In the genomic region with DNA sequence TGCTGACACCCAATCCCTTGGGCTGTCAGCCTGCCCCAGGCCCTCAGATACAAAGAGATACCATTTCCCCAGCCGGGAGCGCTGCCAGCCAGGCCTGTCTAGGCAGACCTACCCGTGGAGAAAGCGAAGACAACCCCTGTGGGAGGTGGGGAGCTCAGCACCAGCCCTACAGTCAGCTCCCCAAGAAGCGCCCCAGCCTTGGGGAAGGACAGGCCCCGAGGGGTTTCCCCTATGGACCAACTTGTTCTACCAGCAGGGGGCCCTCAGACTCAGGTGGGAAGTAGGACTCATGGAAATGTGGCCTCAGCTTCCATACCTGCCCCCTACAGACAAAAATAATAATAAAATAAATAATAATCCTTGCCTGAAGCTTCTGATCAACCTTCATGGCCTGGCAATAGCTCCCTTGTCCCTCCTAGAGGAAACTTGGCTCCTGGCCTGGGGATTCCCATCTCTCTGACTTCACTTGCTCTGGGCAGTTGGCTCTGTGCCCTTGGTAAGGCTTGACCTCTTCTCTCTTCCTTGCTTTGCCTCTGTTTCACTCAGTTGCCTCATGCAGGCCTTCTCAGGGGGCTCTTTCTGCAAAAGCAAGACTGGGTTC, we compare ENCODE assay signal across 8 cellular contexts. TPM values are rescaled to one million over a fixed set of nuclear protein-coding genes. Genes with fewer than 3 reads are reported as not detected.
DNase-seq lines count a peak whose midpoint lies in the region; ATAC-seq and TF ChIP-seq lines count a peak whose summit lies in the region.

No MANE protein-coding gene starts in this region.

- H3K36me3 ChIP-seq in SU-DHL-6 (ENCODE audit: low read length) (no peaks in the 10 kb centered on the region), uterus (no peaks in the 10 kb centered on the region)

- no peak overlapping the region for H3K4me3 Mint-ChIP-seq in activated T-cell treated with anti-CD3 and anti-CD28 coated beads, Interleukin-2, amount 50 U/mL, for 4 hours
- H3K4me3 Mint-ChIP-seq in effector memory CD8-positive, alpha-beta T cell, result no peak overlapping the region

- H4K20me1 ChIP-seq in SU-DHL-6 (ENCODE audit: low read depth, low read length), result no peaks in the 10 kb centered on the region

- peaks cover 14 to 23% of the 10 kb centered on the region in 2 donors for H3K4me1 ChIP-seq in uterus

- H3K27me3 ChIP-seq in SU-DHL-6 (ENCODE audit: low read length) (no peaks in the 10 kb centered on the region), uterus (no peaks in the 10 kb centered on the region)

- H3K9ac ChIP-seq in SU-DHL-6 (ENCODE audit: low read length), result no peak overlapping the region

- no peak overlapping the region for H2AFZ ChIP-seq in SU-DHL-6 (ENCODE audit: low read depth, low read length, severe bottlenecking)

- no peak overlapping the region for H3K4me3 ChIP-seq in SU-DHL-6 (ENCODE audit: insufficient read depth, low read length, poor library complexity, severe bottlenecking)
- H3K4me3 ChIP-seq in uterus, result no peak overlapping the region

- peaks cover 19% of the 10 kb centered on the region for H3K79me2 ChIP-seq in SU-DHL-6 (ENCODE audit: insufficient read depth, low read length)

- ATAC-seq in activated T-cell treated with anti-CD3 and anti-CD28 coated beads, Interleukin-2, amount 50 U/mL, for 4 hours, result no peak
- ATAC-seq in effector memory CD8-positive, alpha-beta T cell (replicated peaks), result no peak
- no peak for ATAC-seq in GM18861 (IDR thresholded peaks at IDR 0.05; ENCODE audit: unreplicated experiment)
- no peak for ATAC-seq in GM18505 (IDR thresholded peaks at IDR 0.05; ENCODE audit: unreplicated experiment)

- H3K9me3 ChIP-seq in SU-DHL-6 (ENCODE audit: insufficient read depth, low read length) (no peaks in the 10 kb centered on the region), uterus (no peaks in the 10 kb centered on the region)

- no peaks in the 10 kb centered on the region for H3K9me3 Mint-ChIP-seq in activated T-cell treated with anti-CD3 and anti-CD28 coated beads, Interleukin-2, amount 50 U/mL, for 4 hours
- H3K9me3 Mint-ChIP-seq in effector memory CD8-positive, alpha-beta T cell, result no peaks in the 10 kb centered on the region

- peaks cover 41% of the 10 kb centered on the region for H3K4me1 Mint-ChIP-seq in activated T-cell treated with anti-CD3 and anti-CD28 coated beads, Interleukin-2, amount 50 U/mL, for 4 hours (ENCODE audit: low read depth)
- H3K4me1 Mint-ChIP-seq in effector memory CD8-positive, alpha-beta T cell (ENCODE audit: low read depth in 2 of 2), result peaks cover 44 to 49% of the 10 kb centered on the region in 2 donors

- intact Hi-C loops in uterus (cut with DNase I; ENCODE audit: low total_unique reads), result no loop called here

- H3K27ac Mint-ChIP-seq in effector memory CD8-positive, alpha-beta T cell, result peak overlapping the region; percentile 90

- peak; percentile 49 to 50 for DNase-seq in activated T-cell treated with anti-CD3 and anti-CD28 coated beads, Interleukin-2, amount 50 U/mL, for 48 hours
- DNase-seq in activated T-cell treated with anti-CD3 and anti-CD28 coated beads, Interleukin-2, amount 50 U/mL, for 4 hours, result no peak
- DNase-seq in effector memory CD8-positive, alpha-beta T cell, result peak in 1 of 3 experiments; percentile 18
- DNase-seq in midbrain (lab: John Stamatoyannopoulos, UW) (peak; percentile 54), uterus (peak; percentile 68 to 85)

- no peak overlapping the region for H3K4me2 ChIP-seq in SU-DHL-6 (ENCODE audit: low read depth, low read length, poor library complexity, severe bottlenecking)

- no peaks in the 10 kb centered on the region for H3K27me3 Mint-ChIP-seq in activated T-cell treated with anti-CD3 and anti-CD28 coated beads, Interleukin-2, amount 50 U/mL, for 4 hours (ENCODE audit: low read depth)
- H3K27me3 Mint-ChIP-seq in effector memory CD8-positive, alpha-beta T cell, result no peaks in the 10 kb centered on the region

- no peaks in the 10 kb centered on the region for H3K9me2 ChIP-seq in SU-DHL-6 (replicated peaks; ENCODE audit: insufficient read depth, low read length)

- peak; percentile 15 for TF ChIP-seq CTCF in SU-DHL-6 (IDR thresholded peaks at IDR 0.05; ENCODE audit: insufficient read depth, low read length, poor library complexity, severe bottlenecking)
- TF ChIP-seq CTCF in uterus (IDR thresholded peaks at IDR 0.05), result peak in 1 of 4 experiments; percentile 15

- TF ChIP-seq POLR2A in uterus (IDR thresholded peaks at IDR 0.05), result no peak
- no peak for TF ChIP-seq POLR2A in GM18505 (IDR thresholded peaks at IDR 0.05; ENCODE audit: borderline replicate concordance, extremely low read depth, insufficient read depth, insufficient read length)

- H3K36me3 Mint-ChIP-seq in activated T-cell treated with anti-CD3 and anti-CD28 coated beads, Interleukin-2, amount 50 U/mL, for 4 hours (ENCODE audit: insufficient read depth), result peaks cover 3% of the 10 kb centered on the region
- peaks cover 20% of the 10 kb centered on the region for H3K36me3 Mint-ChIP-seq in effector memory CD8-positive, alpha-beta T cell (ENCODE audit: insufficient read depth)

- H3K27ac ChIP-seq in SU-DHL-6 (ENCODE audit: low read depth, low read length), result no peak overlapping the region
- peak overlapping the region; percentile 75 to 93 for H3K27ac ChIP-seq in uterus

- no peaks in the 10 kb centered on the region for H3F3A ChIP-seq in SU-DHL-6 (ENCODE audit: insufficient read depth)

RNA-seq across cellular contexts. Expression of a gene that starts 7.0 kb away (rescaled TPM):
- 10 to 100 TPM in 2 of 3 donors, 1 to 10 TPM in 1; 9.2 to 12.5 (median 11.6) TPM for total RNA-seq in activated T-cell treated with anti-CD3 and anti-CD28 coated beads, Interleukin-2, amount 50 U/mL, for 4 hours
- 10 to 100 TPM in 3 of 4 donors, 1 to 10 TPM in 1; 8.2 to 44.2 (median 18.5) TPM for total RNA-seq in uterus

RNA-seq across cellular contexts. Expression of a gene that starts 14.8 kb away (rescaled TPM):
- 1 to 10 TPM in 1 of 3 donors, under 1 TPM in 2; 0.82 to 1.8 (median 0.82) TPM for total RNA-seq in activated T-cell treated with anti-CD3 and anti-CD28 coated beads, Interleukin-2, amount 50 U/mL, for 4 hours
- 1 to 10 TPM in 1 of 4 donors, not detected in 3; 2.8 TPM for total RNA-seq in uterus
